Comparison of ENCODE assay signal across 12 cellular contexts in the genomic region with DNA sequence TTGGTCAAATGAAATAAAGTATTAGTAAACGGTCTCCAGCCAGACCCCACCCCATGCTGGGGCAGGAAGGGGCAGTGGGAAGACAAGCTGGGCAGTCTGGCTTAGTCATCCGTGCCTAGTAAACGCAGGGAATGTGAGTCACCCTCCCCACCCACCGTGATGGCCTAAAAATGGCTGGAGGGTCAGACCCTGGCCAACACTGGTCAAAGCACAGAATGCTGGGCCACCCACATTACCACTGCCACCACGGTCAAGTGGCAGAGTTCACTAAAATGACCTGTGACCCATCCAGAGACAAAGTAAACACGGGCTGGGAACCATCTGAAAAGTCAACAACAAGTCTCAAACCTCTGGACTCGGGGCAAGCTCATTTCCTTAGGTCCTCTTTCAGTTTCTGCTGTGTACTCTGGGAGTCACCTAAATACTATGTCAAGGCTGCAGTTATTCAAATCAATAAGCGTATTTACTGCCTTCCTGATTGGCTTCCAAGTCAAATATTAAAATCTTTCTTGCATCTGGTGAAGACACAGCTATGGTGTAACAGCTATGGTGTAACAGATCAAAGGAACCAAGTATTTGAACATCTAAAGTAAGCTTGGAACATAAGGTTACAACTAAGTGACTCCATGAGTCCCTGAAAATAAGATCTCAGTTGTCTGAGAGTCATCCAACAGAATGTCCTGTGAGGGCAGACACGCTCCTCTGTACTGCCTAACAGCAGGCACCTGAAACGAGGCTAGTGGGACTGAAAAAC. TPM values are rescaled to one million over a fixed set of nuclear protein-coding genes. Genes with fewer than 3 reads are reported as not detected.
DNase-seq lines count a peak whose midpoint lies in the region; TF ChIP-seq lines count a peak whose summit lies in the region.
"Had no signal": no experiment of that assay in that cellular context is flagged by ENCODE, and none has a peak within 500 bp of the region (broad histone marks: within the 10 kb centered on the region; RNA-seq: fewer than 3 reads in every experiment).

No MANE protein-coding gene starts in this region.

- H3T11ph ChIP-seq in H9 (ENCODE audit: low read length) = no peak overlapping the region

- H2AK5ac ChIP-seq in H9 (ENCODE audit: insufficient read length, low read length) = no peak overlapping the region

- no peak overlapping the region for H3K14ac ChIP-seq in H9 (ENCODE audit: insufficient read depth, low read length)

- peaks cover 9% of the 10 kb centered on the region for H3K23me2 ChIP-seq in H9 (ENCODE audit: insufficient read length, low read depth, low read length, poor library complexity, severe bottlenecking)

- no peak overlapping the region for H4K5ac ChIP-seq in H9 (ENCODE audit: insufficient read length, low read depth, low read length)

- H3K9me3 Mint-ChIP-seq in Calu3 (ENCODE audit: low read depth, unreplicated experiment) = no peaks in the 10 kb centered on the region
- no peaks in the 10 kb centered on the region for H3K9me3 Mint-ChIP-seq in chondrocyte (ENCODE audit: low read depth)
- H3K9me3 Mint-ChIP-seq in H9 = no peaks in the 10 kb centered on the region
- H3K9me3 Mint-ChIP-seq in immature natural killer cell = no peaks in the 10 kb centered on the region
- H3K9me3 Mint-ChIP-seq: naive thymus-derived CD4-positive, alpha-beta T cell had no signal

- no peak overlapping the region for H3K9ac ChIP-seq in H9 (ENCODE audit: extremely low read depth, insufficient read length, low read length)

- no peak overlapping the region for H3K23ac ChIP-seq in H9 (ENCODE audit: insufficient read length, low read depth, low read length)

- H2AFZ ChIP-seq in H9 (ENCODE audit: low read length) = no peak overlapping the region

- no peaks in the 10 kb centered on the region for H3K27me3 ChIP-seq in neutrophil
- no peaks in the 10 kb centered on the region for H3K27me3 ChIP-seq in H9 (ENCODE audit: insufficient read depth, low read length)

- H3K36me3 Mint-ChIP-seq in Calu3 (ENCODE audit: insufficient read depth, unreplicated experiment) (peaks cover 87% of the 10 kb centered on the region), chondrocyte (ENCODE audit: low read depth) (peaks cover 16% of the 10 kb centered on the region), H9 (ENCODE audit: insufficient read depth in 1 of 3, low read depth in 3 of 3) (peaks cover 11 to 38% (median 32%) of the 10 kb centered on the region in 3 experiments; a peak in 5 of 7 replicates), immature natural killer cell (peaks cover 19 to 39% (median 25%) of the 10 kb centered on the region in 3 donors)

- H3K27me3 Mint-ChIP-seq in Calu3 (ENCODE audit: unreplicated experiment) = no peaks in the 10 kb centered on the region
- no peaks in the 10 kb centered on the region for H3K27me3 Mint-ChIP-seq in chondrocyte (ENCODE audit: low read depth)
- H3K27me3 Mint-ChIP-seq in H9 (ENCODE audit: low read depth) = no peaks in the 10 kb centered on the region
- H3K27me3 Mint-ChIP-seq in immature natural killer cell (ENCODE audit: low read depth in 3 of 3) = peaks cover 2 to 12% (median 3%) of the 10 kb centered on the region in 3 donors
- H3K27me3 Mint-ChIP-seq: naive thymus-derived CD4-positive, alpha-beta T cell had no signal

- no peak overlapping the region for H3K4ac ChIP-seq in H9 (ENCODE audit: low read depth, low read length)

- peak overlapping the region; percentile 23 for H3K27ac ChIP-seq in neutrophil
- no peak overlapping the region for H3K27ac ChIP-seq in H9 (ENCODE audit: insufficient read length, low read depth, low read length)

- H3K18ac ChIP-seq in H9 (ENCODE audit: insufficient read length, low read depth, low read length) = no peak overlapping the region

- H3K4me3 ChIP-seq in neutrophil (ENCODE audit: low read depth in 1 of 2, low read length in 1 of 2) = no peak overlapping the region

- no peaks in the 10 kb centered on the region for H4K20me1 ChIP-seq in H9 (ENCODE audit: control insufficient read depth, insufficient read depth, insufficient read length)

- WGBS in H9 (ENCODE audit: extremely low coverage, insufficient read length, low lambda C conversion rate) = no CpG with 5 or more reads among the region's 10 CpGs

- H2BK15ac ChIP-seq in H9 (ENCODE audit: low read depth, low read length) = no peak overlapping the region

- peaks cover 16% of the 10 kb centered on the region for H3K79me1 ChIP-seq in H9 (ENCODE audit: insufficient read depth, low read depth, low read length, poor library complexity, severe bottlenecking)

- H3K27ac Mint-ChIP-seq in Calu3 (ENCODE audit: unreplicated experiment) = peak overlapping the region; percentile 84
- H3K27ac Mint-ChIP-seq in chondrocyte (ENCODE audit: unreplicated experiment) = peak overlapping the region; percentile 17
- no peak overlapping the region for H3K27ac Mint-ChIP-seq in H9
- H3K27ac Mint-ChIP-seq in immature natural killer cell = peak overlapping the region in 2 of 6 donors; percentile 23 to 57

- H2BK20ac ChIP-seq in H9 (ENCODE audit: low read depth, low read length, poor library complexity, severe bottlenecking) = no peak overlapping the region

- H3K79me2 ChIP-seq in H9 (ENCODE audit: insufficient read depth, low read length) = peaks cover 8% of the 10 kb centered on the region; the same call in 1 of the 2 replicates

- H2BK5ac ChIP-seq in H9 (ENCODE audit: insufficient read length, low read length) = no peak overlapping the region

- peak overlapping the region; percentile 97 for H3K4me3 Mint-ChIP-seq in Calu3 (ENCODE audit: low read depth, unreplicated experiment)
- H3K4me3 Mint-ChIP-seq in chondrocyte (ENCODE audit: unreplicated experiment) = no peak overlapping the region
- no peak overlapping the region for H3K4me3 Mint-ChIP-seq in H9
- H3K4me3 Mint-ChIP-seq in immature natural killer cell = peak overlapping the region in 2 of 5 donors; percentile 30 to 88

- no peak overlapping the region for H3K56ac ChIP-seq in H9 (ENCODE audit: insufficient read length, low read depth, low read length)

- peaks cover 33 to 35% of the 10 kb centered on the region in 2 experiments for H3K4me1 ChIP-seq in neutrophil (ENCODE audit: control insufficient read depth in 1 of 2, insufficient read depth in 1 of 2, low read depth in 1 of 2, low read length in 1 of 2)
- no peaks in the 10 kb centered on the region for H3K4me1 ChIP-seq in H9 (ENCODE audit: insufficient read depth, low read length)

- H2BK120ac ChIP-seq in H9 (ENCODE audit: low read depth, low read length, poor library complexity, severe bottlenecking) = no peak overlapping the region

- peaks cover 61% of the 10 kb centered on the region for H3K36me3 ChIP-seq in neutrophil

- TF ChIP-seq CTCF in Calu3 (IDR thresholded peaks at IDR 0.05; ENCODE audit: unreplicated experiment) (no peak), chondrocyte (IDR thresholded peaks at IDR 0.05) (no peak), neutrophil (IDR thresholded peaks at IDR 0.05) (no peak), H9 (conservative IDR thresholded peaks at IDR 0.05) (no peak)

- H4K8ac ChIP-seq in H9 (replicated peaks; ENCODE audit: insufficient read length, low read depth, low read length) = no peak overlapping the region

- H4K91ac ChIP-seq in H9 (ENCODE audit: insufficient read length, low read depth, low read length) = no peak overlapping the region

- BruUV-seq in Calu3 (replicated peaks; lab: Mats Ljungman, UMichigan) = no TSS peak

- no peak overlapping the region for H3K4me2 ChIP-seq in H9 (ENCODE audit: insufficient read depth, insufficient read length, low read length)

- CTCF ChIA-PET in Calu3 (lab: Charles Lee) = interaction anchor here (0.5 to 2.2 kb wide), 14 partner anchors 8 to 648 kb away, joined by 3 to 19 read pairs (median 4); a partner anchor contains a TSS

- DNase-seq in Calu3 (peak; percentile 89), NOMO-1 treated with DMSO at 0.1 percent for 48 hours (lab: John Stamatoyannopoulos, UW; ENCODE audit: unreplicated experiment) (peak; percentile 54), chondrocyte (ENCODE audit: low spot score) (no peak), midbrain (lab: John Stamatoyannopoulos, UW) (no peak), H9 (no peak), immature natural killer cell (no peak), inferior parietal cortex (ENCODE audit: extremely low spot score) (no peak)
- DNase-seq: activated CD4-positive, alpha-beta T cell treated with anti-CD3 and anti-CD28 coated beads, Interleukin-2, amount 50 U/mL, for 48 hours; naive thymus-derived CD4-positive, alpha-beta T cell; NCI-H1092 treated with DMSO at 0.1 percent for 48 hours; RPMI8226 had no signal

- H3K4me1 Mint-ChIP-seq in Calu3 (ENCODE audit: low read depth, unreplicated experiment) = peaks cover 39% of the 10 kb centered on the region
- H3K4me1 Mint-ChIP-seq in chondrocyte (ENCODE audit: low read depth) = peaks cover 36% of the 10 kb centered on the region
- H3K4me1 Mint-ChIP-seq in H9 = peaks cover 10 to 13% of the 10 kb centered on the region in 2 experiments
- H3K4me1 Mint-ChIP-seq in immature natural killer cell = peaks cover 30% of the 10 kb centered on the region in 2 donors

- H2BK12ac ChIP-seq in H9 (ENCODE audit: insufficient read length, low read depth, low read length) = no peak overlapping the region

- H3K9me3 ChIP-seq in neutrophil (no peaks in the 10 kb centered on the region), H9 (ENCODE audit: control insufficient read depth, low read depth, low read length) (no peaks in the 10 kb centered on the region)

- intact Hi-C loops in Calu3 (cut with micrococcal nuclease; ENCODE audit: unreplicated experiment) = loop anchor here (5.0 kb wide), 1 partner anchor 880 kb away; no protein-coding TSS in a partner anchor

RNA-seq across cellular contexts. Expression of gene ZFAND2A, which starts 3.0 kb away (rescaled TPM):
- total RNA-seq in Calu3 (2022) (51.2 and 56.6 TPM in 2 replicates), chondrocyte (15.2 to 16.2 TPM (median 15.6 TPM) in 3 replicates), H9 (2021) (11.1 and 13.7 TPM in 2 replicates)
- 100 to 1,000 TPM in 2 of 3 donors, 10 to 100 TPM in 1; 68.0 to 134 (median 114) TPM for polyA plus RNA-seq in immature natural killer cell

Comparison
In these comparisons a context has a peak if more than half of its experiments do, and no peak if none do; other contexts are left out.
1. DNase-seq: peak in Calu3 (single experiment) and NOMO-1 treated with DMSO at 0.1 percent for 48 hours (single experiment); none in chondrocyte (single experiment), midbrain (single experiment), H9 (single experiment), immature natural killer cell (0 of 3) and inferior parietal cortex (single experiment).
2. H3K27ac Mint-ChIP-seq: peak in Calu3 (single experiment) and chondrocyte (single experiment); none in H9 (0 of 3).